ENCODE assay signal across 11 cellular contexts in genomic region chr3:50167069-50167781, GRCh38. TPM values are rescaled to one million over a fixed set of nuclear protein-coding genes. Genes with fewer than 3 reads are reported as not detected.
A peak's percentile ranks its signal among the peaks of the same experiment; 100 is the strongest.
DNase-seq lines count a peak whose midpoint lies in the region; ATAC-seq and TF ChIP-seq lines count a peak whose summit lies in the region.
"Had no signal": no experiment of that assay in that cellular context is flagged by ENCODE, and none has a peak within 500 bp of the region (broad histone marks: within the 10 kb centered on the region; RNA-seq: fewer than 3 reads in every experiment).

No MANE protein-coding gene starts in this region.

- no peak for TF ChIP-seq CTCF in PC-3 (conservative IDR thresholded peaks at IDR 0.05; ENCODE audit: low read depth, low read length)
- no peak for TF ChIP-seq CTCF in foreskin keratinocyte (conservative IDR thresholded peaks at IDR 0.05)

- BruUV-seq in PC-3 (replicated peaks; lab: Mats Ljungman, UMichigan), result TSS peak; percentile 58

- H3K27me3 ChIP-seq in PC-3 (ENCODE audit: low read length), result no peaks in the 10 kb centered on the region
- H3K27me3 ChIP-seq in foreskin keratinocyte, result no peaks in the 10 kb centered on the region
- no peaks in the 10 kb centered on the region for H3K27me3 ChIP-seq in rectal smooth muscle tissue (ENCODE audit: control insufficient read depth, insufficient read depth, low read length)

- H3K36me3 ChIP-seq in PC-3 (ENCODE audit: low read depth, low read length), result no peaks in the 10 kb centered on the region
- H3K36me3 ChIP-seq in rectal smooth muscle tissue (ENCODE audit: control insufficient read depth, insufficient read depth, low read length), result no peaks in the 10 kb centered on the region

- no peaks in the 10 kb centered on the region for H4K20me1 ChIP-seq in PC-3 (ENCODE audit: low read length)

- H3K4me3 ChIP-seq in PC-3 (ENCODE audit: low read length) (no peak overlapping the region), rectal smooth muscle tissue (ENCODE audit: low read length) (no peak overlapping the region)

- no peak overlapping the region for H2AFZ ChIP-seq in PC-3 (ENCODE audit: low read length)

- no peaks in the 10 kb centered on the region for H3F3A ChIP-seq in PC-3 (ENCODE audit: low read length, unreplicated experiment)

- ATAC-seq in PC-3 (peak; percentile 12), foreskin keratinocyte (peak; percentile 78), HG02763 (IDR thresholded peaks at IDR 0.05; ENCODE audit: unreplicated experiment) (no peak), HG03139 (IDR thresholded peaks at IDR 0.05; ENCODE audit: unreplicated experiment) (no peak), GM21576 (IDR thresholded peaks at IDR 0.05; ENCODE audit: unreplicated experiment) (no peak)

- no peaks in the 10 kb centered on the region for H3K9me3 ChIP-seq in PC-3 (ENCODE audit: low read length)

- peak overlapping the region; percentile 66 for H3K4me2 ChIP-seq in PC-3 (ENCODE audit: low read length)

- H3K9me2 ChIP-seq in PC-3 (replicated peaks; ENCODE audit: low read length), result no peaks in the 10 kb centered on the region

- CTCF ChIA-PET in PC-3 (lab: Charles Lee), result no interaction called here

- DNase-seq in COLO668 (lab: John Stamatoyannopoulos, UW; ENCODE audit: unreplicated experiment) (peak; percentile 75), PC-3 (peak; percentile 71), foreskin keratinocyte (peak in 1 of 2 donors; percentile 78), COR-L47 (lab: John Stamatoyannopoulos, UW) (no peak)
- DNase-seq: activated effector memory CD4-positive, alpha-beta T cell treated with anti-CD3 and anti-CD28 coated beads, Interleukin-2, amount 50 U/mL, for 16 hours; HCEC 1CT had no signal

- peak overlapping the region; percentile 99 for H3K27ac ChIP-seq in PC-3 (ENCODE audit: low read length)
- H3K27ac ChIP-seq in foreskin keratinocyte, result peak overlapping the region; percentile 87
- peak overlapping the region; percentile 91 for H3K27ac ChIP-seq in rectal smooth muscle tissue (ENCODE audit: low read depth, low read length)

- peaks cover 60% of the 10 kb centered on the region for H3K79me2 ChIP-seq in PC-3 (ENCODE audit: low read length)

- POLR2A ChIA-PET in PC-3 (lab: Charles Lee; ENCODE audit: unreplicated experiment), result interaction anchor here (0.6 kb wide), 2 partner anchors 68 to 1815 kb away, joined by 5 read pairs; partner anchors contain the start of gene GNAI2

- intact Hi-C loops in PC-3 (cut with micrococcal nuclease), result no loop called here

- H3K9ac ChIP-seq in PC-3 (ENCODE audit: low read length), result peak overlapping the region; percentile 87
- H3K9ac ChIP-seq in rectal smooth muscle tissue (ENCODE audit: low read length), result peak overlapping the region; percentile 67

- peaks cover 82% of the 10 kb centered on the region for H3K4me1 ChIP-seq in PC-3 (ENCODE audit: insufficient read depth, low read length)
- peaks cover 33% of the 10 kb centered on the region for H3K4me1 ChIP-seq in foreskin keratinocyte
- peaks cover 53% of the 10 kb centered on the region for H3K4me1 ChIP-seq in rectal smooth muscle tissue (ENCODE audit: control insufficient read depth, insufficient read depth, low read length)

RNA-seq across cellular contexts. Expression of gene SEMA3F, which starts 12.1 kb away (rescaled TPM):
- 47.3 and 50.5 TPM in 2 replicates for total RNA-seq in PC-3 (2014; rRNA removed)
- 108 and 121 TPM in 2 replicates for total RNA-seq in foreskin keratinocyte
- polyA plus RNA-seq in foreskin keratinocyte, result 94.2 and 98.4 TPM in 2 replicates

RNA-seq across cellular contexts. Expression of gene GNAT1, which starts 24.2 kb away (rescaled TPM):
- 0.22 TPM in 1 of 2 replicates, not detected in the other for total RNA-seq in PC-3 (2014; rRNA removed)
- total RNA-seq in foreskin keratinocyte, result 0.03 TPM in 1 of 2 replicates, not detected in the other
- not detected in 2 replicates for polyA plus RNA-seq in foreskin keratinocyte
- total RNA-seq: mucosa of gallbladder had no signal

RNA-seq across cellular contexts. Expression of gene SLC38A3, which starts 37.8 kb away (rescaled TPM):
- 0.17 and 3.3 TPM in 2 replicates for total RNA-seq in PC-3 (2014; rRNA removed)
- not detected in 2 replicates for total RNA-seq in foreskin keratinocyte
- 0.09 TPM in 1 of 2 replicates, not detected in the other for polyA plus RNA-seq in foreskin keratinocyte

Comparison
In these comparisons a context has a peak if more than half of its experiments do, and no peak if none do; other contexts are left out.
1. ATAC-seq: peak in PC-3 (single experiment) and foreskin keratinocyte (single experiment); none in HG02763 (single experiment), HG03139 (single experiment) and GM21576 (single experiment).
2. Peak in every context shown above with its lines, with median percentiles within 50 percentile points of each other: H3K27ac ChIP-seq.